ENCODE assay signal across 1 cellular context in the genomic region with DNA sequence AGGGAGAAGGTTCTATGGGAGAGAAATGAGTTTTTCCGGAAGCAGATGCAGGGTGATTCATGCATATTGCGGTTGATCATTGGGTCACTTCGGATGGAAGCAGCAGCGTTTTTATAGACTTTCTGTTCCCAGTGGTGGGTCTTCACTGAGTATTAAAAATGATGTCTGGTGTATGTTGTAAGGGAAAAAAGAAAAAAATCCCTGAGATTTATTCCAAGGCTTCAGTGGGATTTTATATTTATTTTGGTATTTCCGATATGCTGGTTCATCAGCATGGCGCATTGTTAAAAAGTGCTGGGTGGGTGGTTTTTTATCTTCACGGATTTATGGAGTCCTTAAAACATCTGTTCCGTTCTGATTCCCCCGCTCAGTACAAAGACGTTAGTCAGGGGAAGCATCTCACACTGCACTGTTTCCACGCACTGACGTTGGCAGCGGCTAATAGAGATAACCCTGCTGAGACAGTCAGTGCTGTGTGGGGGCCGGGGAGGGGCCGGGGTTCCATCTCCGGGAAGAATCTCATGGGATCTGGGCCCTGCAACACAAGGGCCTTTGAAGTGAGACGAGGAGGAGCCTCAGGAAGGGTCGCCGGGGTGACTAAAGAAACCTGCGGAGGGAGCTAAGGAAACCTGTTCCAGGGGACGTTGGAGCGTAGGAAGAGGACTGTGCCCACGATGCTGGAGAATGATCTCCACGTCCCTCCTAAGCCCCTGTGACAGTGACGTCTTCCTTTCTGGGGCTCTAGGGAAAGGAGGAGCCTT.
TF ChIP-seq lines count a peak whose summit lies in the region.

No MANE protein-coding gene starts in this region.

TF ChIP-seq in IMR-90, 13 proteins besides CTCF, POLR2A, EP300 and RAD21 (continued from another document):
- TF ChIP-seq MAZ (IDR thresholded peaks at IDR 0.05; ENCODE audit: borderline replicate concordance, low read depth, low read length): peak; percentile 54; the same call in 1 of the 2 replicates
